Comparison of ENCODE assay signal across 22 cellular contexts in genomic region chr16:88512728-88513674, GRCh38. TPM values are rescaled to one million over a fixed set of nuclear protein-coding genes. Genes with fewer than 3 reads are reported as not detected.
DNase-seq lines count a peak whose midpoint lies in the region; ATAC-seq, FAIRE-seq and TF ChIP-seq lines count a peak whose summit lies in the region.
"Had no signal": no experiment of that assay in that cellular context is flagged by ENCODE, and none has a peak within 500 bp of the region (broad histone marks: within the 10 kb centered on the region; RNA-seq: fewer than 3 reads in every experiment).

No MANE protein-coding gene starts in this region.

- no peak for TF ChIP-seq RAD21 in K562 (CRISPR knock-in tag; conservative IDR thresholded peaks at IDR 0.05 in 1 of 2, IDR thresholded peaks at IDR 0.05 in 1 of 2)

- intact Hi-C loops in K562 (cut with micrococcal nuclease): no loop called here

- H3K79me2 ChIP-seq in K562 (ENCODE audit: control insufficient read depth, insufficient read depth, low read length): peaks cover 22% of the 10 kb centered on the region

- H3K9me1 ChIP-seq in K562 (ENCODE audit: control insufficient read depth, insufficient read depth, low read length): peaks cover 10% of the 10 kb centered on the region

- 78% methylated on average over 26 of the region's 34 CpGs for WGBS in K562 (ENCODE audit: insufficient coverage, low coverage, missing lambda C conversion rate)

- no peaks in the 10 kb centered on the region for H3K9me3 Mint-ChIP-seq in mesothelial cell of epicardium
- peaks cover 7% of the 10 kb centered on the region; the same call in 1 of the 2 replicates for H3K9me3 Mint-ChIP-seq in HFFc6

- H3K27me3 Mint-ChIP-seq in mesothelial cell of epicardium (ENCODE audit: low read depth) (no peaks in the 10 kb centered on the region), HFFc6 (ENCODE audit: insufficient read depth) (no peaks in the 10 kb centered on the region; the same call in 1 of the 2 replicates)
- H3K27me3 Mint-ChIP-seq: CD4-positive, alpha-beta memory T cell had no signal

- in situ Hi-C loops in K562 (cut with MboI): no loop called here

- H3K4me1 ChIP-seq in BE2C (peaks cover 31% of the 10 kb centered on the region), K562 (replicated peaks in 1 of 2; ENCODE audit: control insufficient read depth in 2 of 2, insufficient read depth in 2 of 2, low read length in 2 of 2) (peaks cover 18 to 80% of the 10 kb centered on the region in 2 experiments)

- H3K27ac Mint-ChIP-seq in mesothelial cell of epicardium: peak overlapping the region; percentile 59
- no peak overlapping the region for H3K27ac Mint-ChIP-seq in HFFc6

- no peak overlapping the region for H2AFZ ChIP-seq in K562 (ENCODE audit: low read depth, low read length)

- no peak overlapping the region for H3K4me3 Mint-ChIP-seq in mesothelial cell of epicardium
- no peak overlapping the region for H3K4me3 Mint-ChIP-seq in HFFc6
- H3K4me3 Mint-ChIP-seq: CD4-positive, alpha-beta memory T cell had no signal

- H3K4me3 ChIP-seq in BE2C (ENCODE audit: low read depth, low read length) (no peak overlapping the region), K562 (no peak overlapping the region)
- H3K4me3 ChIP-seq: BLaER1 had no signal

- POLR2A ChIA-PET in K562 (lab: Yijun Ruan, JAX): interaction anchor here (0.5 to 0.7 kb wide), 2 partner anchors 463 to 934 kb away, joined by 3 read pairs; no protein-coding TSS in a partner anchor

- H3K4me2 ChIP-seq in K562 (ENCODE audit: insufficient read depth, low read length): no peak overlapping the region
- H3K4me2 ChIP-seq: BLaER1 had no signal

- no peak overlapping the region for H3K27ac ChIP-seq in K562 (ENCODE audit: extremely low read depth, low read depth, low read length)
- H3K27ac ChIP-seq: BLaER1 had no signal

- ATAC-seq in K562 (no peak), HG02571 (IDR thresholded peaks at IDR 0.05; ENCODE audit: unreplicated experiment) (no peak)

- H3K9ac ChIP-seq in K562 (ENCODE audit: insufficient read depth in 1 of 2, low read depth in 2 of 2, low read length in 2 of 2): peak overlapping the region in 1 of 2 experiments; percentile 37; a peak in 2 of 4 replicates
- H3K9ac ChIP-seq: BLaER1 had no signal

- H3K36me3 ChIP-seq in BE2C: no peaks in the 10 kb centered on the region
- H3K36me3 ChIP-seq in K562 (ENCODE audit: control insufficient read depth, insufficient read depth, low read length): peaks cover 52% of the 10 kb centered on the region; the same call in 2 of the 3 replicates

- no TSS peak for BruUV-seq in K562 (replicated peaks; lab: Mats Ljungman, UMichigan)

- DNase-seq in BE2C (peak; percentile 78), NCI-H526 treated with DMSO at 0.1 percent for 48 hours (lab: John Stamatoyannopoulos, UW) (peak; percentile 49), K562 (ENCODE audit: extremely low read depth in 1 of 4, low spot score in 3 of 4) (no peak), mesothelial cell of epicardium (ENCODE audit: low spot score in 2 of 2, unreplicated experiment in 2 of 2) (no peak), HFFc6 (no peak)
- DNase-seq in stimulated activated naive CD4-positive, alpha-beta T cell treated with Interleukin-2 at 50 U/mL for 16 hours (lab: John Stamatoyannopoulos, UW): no peak
- no peak for DNase-seq in stimulated activated naive CD4-positive, alpha-beta T cell (lab: John Stamatoyannopoulos, UW)
- DNase-seq: Calu3; CD4-positive, alpha-beta memory T cell; NCI-H1092 treated with DMSO at 0.1 percent for 48 hours; NCI-H146; NCI-H2029 treated with DMSO at 0.1 percent for 48 hours; NCI-H2171; NCI-H446; NCI-H748 treated with DMSO at 0.1 percent for 48 hours; OCI-M1; Right ventricle myocardium superior had no signal

- TF ChIP-seq CTCF in BE2C (IDR thresholded peaks at IDR 0.05; ENCODE audit: low read depth, low read length) (no peak), K562 (IDR thresholded peaks at IDR 0.05 in 2 of 3, conservative IDR thresholded peaks at IDR 0.05 in 1 of 3; ENCODE audit: insufficient read depth in 2 of 3, low read depth in 1 of 3, low read length in 3 of 3) (no peak), mesothelial cell of epicardium (IDR thresholded peaks at IDR 0.05; ENCODE audit: unreplicated experiment) (no peak), HFFc6 (IDR thresholded peaks at IDR 0.05) (no peak)

- FAIRE-seq in K562 (lab: Jason Lieb, UNC): no peak
- FAIRE-seq: A204.1, GM12891, HTR-8/SVneo had no signal

- H3K27me3 ChIP-seq in BE2C (no peaks in the 10 kb centered on the region), K562 (ENCODE audit: control insufficient read depth in 2 of 2, insufficient read depth in 2 of 2, low read length in 2 of 2) (no peaks in the 10 kb centered on the region)
- H3K27me3 ChIP-seq: BLaER1 had no signal

- peaks cover 18% of the 10 kb centered on the region for H4K20me1 ChIP-seq in K562 (replicated peaks; ENCODE audit: control insufficient read depth, insufficient read depth, low read length)

- no peak for TF ChIP-seq EP300 in K562 (IDR thresholded peaks at IDR 0.05; ENCODE audit: low read length)

- CTCF ChIA-PET in K562 (lab: Yijun Ruan, JAX; ENCODE audit: low intra/inter-chr PET ratio): no interaction called here

- TF ChIP-seq POLR2A in K562 (conservative IDR thresholded peaks at IDR 0.05): no peak

- H3K4me1 Mint-ChIP-seq in mesothelial cell of epicardium (peaks cover 41% of the 10 kb centered on the region), HFFc6 (ENCODE audit: low read depth) (no peaks in the 10 kb centered on the region)

- H3K36me3 Mint-ChIP-seq in mesothelial cell of epicardium (peaks cover 6% of the 10 kb centered on the region), HFFc6 (ENCODE audit: low read depth) (no peaks in the 10 kb centered on the region; the same call in 1 of the 2 replicates)

- H3K9me3 ChIP-seq in BE2C (no peaks in the 10 kb centered on the region), K562 (replicated peaks; ENCODE audit: control insufficient read depth, insufficient read depth, low read depth, low read length) (no peaks in the 10 kb centered on the region)
- H3K9me3 ChIP-seq: BLaER1 had no signal

RNA-seq across cellular contexts. Expression of gene ZC3H18, which starts 57.2 kb away (rescaled TPM):
- polyA plus RNA-seq in BE2C (2012; ENCODE audit: insufficient read depth, insufficient read length, low read depth): 108 TPM
- total RNA-seq in K562 (2011; cell fraction: chromatin; rRNA removed; ENCODE audit: low replicate concordance): 74.4 and 112 TPM in 2 replicates
- total RNA-seq in K562 (2011; cell fraction: nucleolus; rRNA removed): 51.3 and 61.4 TPM in 2 replicates
- total RNA-seq in K562 (2011; cell fraction: nucleoplasm; rRNA removed): 61.1 and 63.4 TPM in 2 replicates
- total RNA-seq in K562 (2014; rRNA removed) (26.9 and 35.1 TPM in 2 replicates), K562 (2014; rRNA removed; fragmentation: Illumina TruSeq; extraction: Trizol) (16.0 and 16.3 TPM in 2 replicates), K562 (2015; rRNA removed; fragmentation: Illumina TruSeq; extraction: Trizol) (31.1 and 33.9 TPM in 2 replicates), K562 (2021) (81.3 and 88.7 TPM in 2 replicates), mesothelial cell of epicardium (59.9 to 64.9 TPM (median 62.2 TPM) in 3 replicates)
- polyA plus RNA-seq in K562 (2011; rRNA removed) (12.5 and 15.8 TPM in 2 replicates), K562 (2014; fragmentation: Illumina TruSeq; extraction: Trizol) (60.7 and 65.3 TPM in 2 replicates), K562 (2014; fragmentation: Nextera tagmentation; extraction: Ambion mirVana) (1 to 10 TPM; 1.7 to 2.0 TPM), K562 (2014; rRNA removed) (37.1 and 49.2 TPM in 2 replicates)
- 10.1 and 15.8 TPM in 2 replicates for polyA plus RNA-seq in K562 (2011; cell fraction: cytosol; rRNA removed)
- 43.3 and 65.6 TPM in 2 replicates for polyA plus RNA-seq in K562 (2011; cell fraction: nucleus; rRNA removed)
- polyA plus RNA-seq in K562 (2012): 57.6 and 59.2 TPM in 2 replicates
- polyA minus RNA-seq in K562 (2011; rRNA and poly(A)+ RNA removed): 7.9 and 9.1 TPM in 2 replicates
- polyA minus RNA-seq in K562 (2011; cell fraction: cytosol; rRNA and poly(A)+ RNA removed): 23.7 and 30.6 TPM in 2 replicates
- polyA minus RNA-seq in K562 (2011; cell fraction: nucleus; rRNA and poly(A)+ RNA removed): 17.5 and 19.1 TPM in 2 replicates
- total RNA-seq in HFFc6 (2021; fragmentation: NEBNext Ultra II Directional; extraction: Animal tissue kit (Norgen Biotek cat#: 25700)): 10 to 100 TPM; 37.9 to 49.3 (median 42.8) TPM

RNA-seq across cellular contexts. Expression of gene ZFPM1, which starts 59.9 kb away (rescaled TPM):
- polyA plus RNA-seq in BE2C (2012; ENCODE audit: insufficient read depth, insufficient read length, low read depth): 3.9 TPM
- 14.4 and 38.8 TPM in 2 replicates for total RNA-seq in K562 (2011; cell fraction: chromatin; rRNA removed; ENCODE audit: low replicate concordance)
- total RNA-seq in K562 (2011; cell fraction: nucleolus; rRNA removed): 25.3 and 27.9 TPM in 2 replicates
- total RNA-seq in K562 (2011; cell fraction: nucleoplasm; rRNA removed): 16.8 and 18.9 TPM in 2 replicates
- 4.5 and 8.7 TPM in 2 replicates for total RNA-seq in K562 (2014; rRNA removed)
- 0.26 and 0.47 TPM in 2 replicates for total RNA-seq in K562 (2014; rRNA removed; fragmentation: Illumina TruSeq; extraction: Trizol)
- total RNA-seq in K562 (2015; rRNA removed; fragmentation: Illumina TruSeq; extraction: Trizol): 3.2 and 4.5 TPM in 2 replicates
- 32.7 and 35.9 TPM in 2 replicates for total RNA-seq in K562 (2021)
- 0.88 and 1.4 TPM in 2 replicates for polyA plus RNA-seq in K562 (2011; rRNA removed)
- polyA plus RNA-seq in K562 (2011; cell fraction: cytosol; rRNA removed): 0.81 and 4.8 TPM in 2 replicates
- 3.4 and 13.6 TPM in 2 replicates for polyA plus RNA-seq in K562 (2011; cell fraction: nucleus; rRNA removed)
- polyA plus RNA-seq in K562 (2012): 7.9 and 12.2 TPM in 2 replicates
- 1.2 and 5.1 TPM in 2 replicates for polyA plus RNA-seq in K562 (2014; fragmentation: Illumina TruSeq; extraction: Trizol)
- polyA plus RNA-seq in K562 (2014; fragmentation: Nextera tagmentation; extraction: Ambion mirVana): under 1 TPM; 0.03 to 0.11 TPM
- polyA plus RNA-seq in K562 (2014; rRNA removed): 4.7 and 5.5 TPM in 2 replicates
- polyA minus RNA-seq in K562 (2011; rRNA and poly(A)+ RNA removed): 0.30 and 1.1 TPM in 2 replicates
- 12.3 and 14.7 TPM in 2 replicates for polyA minus RNA-seq in K562 (2011; cell fraction: cytosol; rRNA and poly(A)+ RNA removed)
- polyA minus RNA-seq in K562 (2011; cell fraction: nucleus; rRNA and poly(A)+ RNA removed): 7.7 and 10.1 TPM in 2 replicates
- 51.1 to 56.2 TPM (median 52.6 TPM) in 3 replicates for total RNA-seq in mesothelial cell of epicardium
- total RNA-seq in HFFc6 (2021; fragmentation: NEBNext Ultra II Directional; extraction: Animal tissue kit (Norgen Biotek cat#: 25700)): 1 to 10 TPM; 4.5 to 6.4 (median 5.1) TPM

Comparison
In these comparisons a context has a peak if more than half of its experiments do, and no peak if none do; other contexts are left out.
1. DNase-seq: peak in BE2C (single experiment) and NCI-H526 treated with DMSO at 0.1 percent for 48 hours (single experiment); none in K562 (0 of 4), mesothelial cell of epicardium (0 of 2), HFFc6 (single experiment), stimulated activated naive CD4-positive, alpha-beta T cell treated with Interleukin-2 at 50 U/mL for 16 hours (single experiment) and stimulated activated naive CD4-positive, alpha-beta T cell (0 of 6).